9 cellular contexts compared by ENCODE assay signal in genomic region chr1:150764617-150765090, GRCh38. TPM values are rescaled to one million over a fixed set of nuclear protein-coding genes. Genes with fewer than 3 reads are reported as not detected.
DNase-seq lines count a peak whose midpoint lies in the region; ATAC-seq and TF ChIP-seq lines count a peak whose summit lies in the region.
"Had no signal": no experiment of that assay in that cellular context is flagged by ENCODE, and none has a peak within 500 bp of the region (broad histone marks: within the 10 kb centered on the region; RNA-seq: fewer than 3 reads in every experiment).

No MANE protein-coding gene starts in this region.

- POLR2A ChIA-PET in OCI-LY7 (lab: Charles Lee): interaction anchor here (0.6 to 1.4 kb wide), 3 partner anchors 9 to 48 kb away, joined by 3 to 9 read pairs (median 4); no protein-coding TSS in a partner anchor

- peak overlapping the region; percentile 84 for H3K4me2 ChIP-seq in OCI-LY7 (ENCODE audit: low read length)

- peak overlapping the region; percentile 80 for H3K27ac ChIP-seq in OCI-LY7 (ENCODE audit: low read depth, low read length, poor library complexity, severe bottlenecking)
- no peak overlapping the region for H3K27ac ChIP-seq in aorta (ENCODE audit: low read depth in 1 of 2, low read length in 2 of 2)

- peaks cover under 1% of the 10 kb centered on the region for H3K36me3 ChIP-seq in GM06990 (ENCODE audit: control insufficient read depth, insufficient read depth, low read length)
- H3K36me3 ChIP-seq in OCI-LY7 (ENCODE audit: insufficient read depth, low read length): peaks cover 36% of the 10 kb centered on the region
- H3K36me3 ChIP-seq in aorta (ENCODE audit: control insufficient read depth in 1 of 2, insufficient read depth in 2 of 2, low read length in 1 of 2): peaks cover 0 to 3% of the 10 kb centered on the region in 2 donors

- H3K9me3 ChIP-seq in OCI-LY7 (ENCODE audit: low read length): peaks cover 12% of the 10 kb centered on the region; the same call in 1 of the 2 replicates
- no peaks in the 10 kb centered on the region for H3K9me3 ChIP-seq in aorta (ENCODE audit: control insufficient read depth, low read length)

- peaks cover 59% of the 10 kb centered on the region for H3K79me2 ChIP-seq in OCI-LY7 (ENCODE audit: insufficient read depth, low read depth, low read length)

- ATAC-seq in sciatic nerve: peak; percentile 56
- no peak for ATAC-seq in aorta (ENCODE audit: low FRiP score)
- ATAC-seq in HG03108 (IDR thresholded peaks at IDR 0.05; ENCODE audit: unreplicated experiment): no peak

- intact Hi-C loops in OCI-LY7 (cut with micrococcal nuclease; ENCODE audit: unreplicated experiment): loop anchor here (1.0 to 5.0 kb wide), 2 partner anchors 158 to 202 kb away; no protein-coding TSS in a partner anchor
- intact Hi-C loops in sciatic nerve (cut with DNase I): no loop called here
- intact Hi-C loops in aorta (cut with DNase I): no loop called here

- CTCF ChIA-PET in OCI-LY7 (lab: Charles Lee; ENCODE audit: unreplicated experiment): no interaction called here

- H2AFZ ChIP-seq in OCI-LY7 (ENCODE audit: low read length): peak overlapping the region; percentile 94; the same call in 1 of the 2 replicates

- H3K27me3 ChIP-seq in GM06990 (replicated peaks; ENCODE audit: control insufficient read depth, insufficient read depth, low read length) (no peaks in the 10 kb centered on the region), aorta (ENCODE audit: control insufficient read depth in 1 of 2, insufficient read depth in 2 of 2, low read length in 1 of 2) (no peaks in the 10 kb centered on the region)

- no TSS peak for BruUV-seq in OCI-LY7 (replicated peaks; lab: Mats Ljungman, UMichigan)

- WGBS in aorta, 2 donors: 62 to 63% methylated on average over 2 of the region's 2 CpGs

- DNase-seq in GM06990 (ENCODE audit: extremely low read depth, insufficient read length): peak; percentile 15
- DNase-seq in OCI-LY7 (ENCODE audit: low spot score): peak; percentile 44
- DNase-seq in epithelial cell of esophagus (ENCODE audit: low read depth): peak; percentile 70
- no peak for DNase-seq in sciatic nerve (ENCODE audit: low spot score)
- DNase-seq in aorta: no peak
- DNase-seq in NCI-H2196 treated with DMSO at 0.1 percent for 48 hours (lab: John Stamatoyannopoulos, UW; ENCODE audit: unreplicated experiment): no peak
- DNase-seq in stimulated activated CD4-positive, alpha-beta T cell treated with anti-CD3 and anti-CD28 coated beads, Interleukin-4, amount 100 ng/mL, for 1 hour: no peak

- peak overlapping the region; percentile 64 for H3K4me3 ChIP-seq in GM06990 (replicated peaks; ENCODE audit: low read depth, low read length)
- H3K4me3 ChIP-seq in OCI-LY7 (ENCODE audit: low read depth, low read length, poor library complexity, severe bottlenecking): peak overlapping the region; percentile 87
- H3K4me3 ChIP-seq in epithelial cell of esophagus (ENCODE audit: low read length): no peak overlapping the region
- no peak overlapping the region for H3K4me3 ChIP-seq in aorta (ENCODE audit: low read length in 2 of 2)

- peaks cover 44% of the 10 kb centered on the region for H3K4me1 ChIP-seq in OCI-LY7 (ENCODE audit: insufficient read depth, low read length, poor library complexity, severe bottlenecking)
- H3K4me1 ChIP-seq in aorta (ENCODE audit: control insufficient read depth in 1 of 2, insufficient read depth in 2 of 2, low read length in 2 of 2): no peaks in the 10 kb centered on the region

- no peaks in the 10 kb centered on the region for H4K20me1 ChIP-seq in OCI-LY7 (ENCODE audit: insufficient read depth, low read length)

- H3K9me2 ChIP-seq in OCI-LY7 (ENCODE audit: insufficient read depth, low read length): no peaks in the 10 kb centered on the region

- TF ChIP-seq CTCF in GM06990 (IDR thresholded peaks at IDR 0.05; ENCODE audit: insufficient read depth, low read length, poor library complexity, severe bottlenecking) (no peak), OCI-LY7 (conservative IDR thresholded peaks at IDR 0.05; ENCODE audit: low read length) (no peak), epithelial cell of esophagus (IDR thresholded peaks at IDR 0.05; ENCODE audit: insufficient read depth, low read depth, low read length, missing control alignments) (no peak)

RNA-seq across cellular contexts. Expression of gene CTSS, which starts 0.9 kb away (rescaled TPM):
- 38.7 and 47.4 TPM in 2 replicates for total RNA-seq in OCI-LY7 (2014; rRNA removed; shearing (Covaris generic))
- total RNA-seq in OCI-LY7 (2022) (40.6 and 42.6 TPM in 2 replicates), sciatic nerve (80.9 TPM), aorta (100 to 1,000 TPM in 1 of 2 donors, 10 to 100 TPM in 1; 68.2 to 128 TPM)
- 10 to 100 TPM; 16.8 to 94.4 TPM for polyA plus RNA-seq in aorta

RNA-seq across cellular contexts. Expression of gene CTSK, which starts 43.4 kb away (rescaled TPM):
- 1.6 and 1.8 TPM in 2 replicates for total RNA-seq in OCI-LY7 (2014; rRNA removed; shearing (Covaris generic))
- 1.8 and 2.1 TPM in 2 replicates for total RNA-seq in OCI-LY7 (2022)
- 101 TPM for total RNA-seq in sciatic nerve
- total RNA-seq in aorta: 100 to 1,000 TPM in 1 of 2 donors, 10 to 100 TPM in 1; 50.0 to 107 TPM
- 100 to 1,000 TPM in 1 of 2 donors, 10 to 100 TPM in 1; 75.0 to 115 TPM for polyA plus RNA-seq in aorta

RNA-seq across cellular contexts. Expression of gene HORMAD1, which starts 44.0 kb away (rescaled TPM):
- total RNA-seq in OCI-LY7 (2014; rRNA removed; shearing (Covaris generic)): not detected in 2 replicates
- total RNA-seq in OCI-LY7 (2022) (0.22 and 0.89 TPM in 2 replicates), sciatic nerve (3.8 TPM), aorta (under 1 TPM; 0.72 to 0.84 TPM)
- polyA plus RNA-seq in aorta: not detected
- total RNA-seq: T-helper 1 cell treated with Interleukin-12 subunit alpha and Interleukin-12 subunit beta and Interleukin-4 antibody, amounts not matched to agents 30 ng/mL and 1 ng/mL, for 36 hours had no signal

Comparison
In these comparisons a context has a peak if more than half of its experiments do, and no peak if none do; other contexts are left out.
1. DNase-seq: peak in GM06990 (single experiment), OCI-LY7 (single experiment) and epithelial cell of esophagus (single experiment); none in sciatic nerve (single experiment), aorta (0 of 2), NCI-H2196 treated with DMSO at 0.1 percent for 48 hours (single experiment) and stimulated activated CD4-positive, alpha-beta T cell treated with anti-CD3 and anti-CD28 coated beads, Interleukin-4, amount 100 ng/mL, for 1 hour (single experiment).
2. H3K4me3 ChIP-seq: peak in GM06990 (single experiment) and OCI-LY7 (single experiment); none in epithelial cell of esophagus (single experiment) and aorta (0 of 2).
3. RNA of gene CTSK, which starts 43.4 kb away (total RNA-seq): 50.0 to 107 TPM in aorta and 101 TPM in sciatic nerve (single experiment); 1.6 to 2.1 TPM in OCI-LY7; every median in the first group is over 10 times any median in the second.